ENCODE assay signal across 12 cellular contexts in the genomic region with DNA sequence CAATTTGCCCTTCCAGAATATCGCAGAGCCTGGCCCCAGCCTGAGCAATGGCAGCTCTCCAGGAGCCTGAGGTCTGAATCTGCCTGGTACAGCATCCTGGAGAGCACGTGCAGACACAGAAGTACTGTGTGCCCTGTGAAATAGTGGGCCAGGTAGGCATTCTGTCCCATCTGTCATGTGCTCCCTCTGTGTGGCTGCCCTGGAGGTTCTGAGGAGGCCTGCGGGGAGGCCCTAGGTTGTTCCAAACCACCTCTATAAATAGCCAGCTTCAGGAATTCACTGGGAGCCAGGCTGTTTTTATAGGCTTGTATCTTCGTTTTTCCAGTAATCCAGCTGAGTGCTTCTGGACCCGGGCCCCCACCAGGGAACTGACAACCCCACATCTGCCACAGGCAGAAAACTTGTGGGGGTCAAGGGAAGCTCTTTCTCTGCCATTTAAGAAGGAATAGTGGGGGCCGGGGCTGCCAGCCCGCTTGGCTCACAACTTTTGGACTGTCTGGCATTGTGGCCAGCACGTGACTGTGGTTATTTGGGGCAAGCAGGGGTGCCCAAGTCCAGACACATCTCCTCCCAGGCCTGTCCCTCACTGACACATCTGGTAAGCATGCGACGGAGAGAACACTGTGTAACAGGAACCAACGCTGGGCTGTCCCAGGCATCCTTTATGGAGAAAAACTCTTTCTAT.
DNase-seq lines count a peak whose midpoint lies in the region; ATAC-seq lines count a peak whose summit lies in the region.
"Had no signal": no experiment of that assay in that cellular context is flagged by ENCODE, and none has a peak within 500 bp of the region (broad histone marks: within the 10 kb centered on the region; RNA-seq: fewer than 3 reads in every experiment).

No MANE protein-coding gene starts in this region.

- CTCF ChIA-PET in activated CD4-positive, alpha-beta memory T cell treated with anti-CD3 and anti-CD28 coated beads, Interleukin-2, amount 10 ng/mL, durations not matched to agents 7 days and 5 days (lab: Charles Lee), result no interaction called here
- CTCF ChIA-PET in activated CD4-positive, alpha-beta memory T cell treated with anti-CD3 and anti-CD28 coated beads for 36 hours (lab: Charles Lee), result no interaction called here

- H3K27me3 Mint-ChIP-seq in activated CD4-positive, alpha-beta memory T cell treated with anti-CD3 and anti-CD28 coated beads, Interleukin-2, amount 10 ng/mL, durations not matched to agents 7 days and 5 days, result peaks cover 20% of the 10 kb centered on the region
- no peaks in the 10 kb centered on the region for H3K27me3 Mint-ChIP-seq in activated CD4-positive, alpha-beta memory T cell treated with anti-CD3 and anti-CD28 coated beads for 36 hours

- no peak overlapping the region for H3K4me3 Mint-ChIP-seq in activated CD4-positive, alpha-beta memory T cell treated with anti-CD3 and anti-CD28 coated beads, Interleukin-2, amount 10 ng/mL, durations not matched to agents 7 days and 5 days
- H3K4me3 Mint-ChIP-seq in activated CD4-positive, alpha-beta memory T cell treated with anti-CD3 and anti-CD28 coated beads for 36 hours, result no peak overlapping the region
- H3K4me3 Mint-ChIP-seq: activated naive CD8-positive, alpha-beta T cell treated with anti-CD3 and anti-CD28 coated beads, Interleukin-2, amount 10 ng/mL, durations not matched to agents 7 days and 5 days; memory B cell had no signal

- no peak overlapping the region for H3K27ac Mint-ChIP-seq in activated CD4-positive, alpha-beta memory T cell treated with anti-CD3 and anti-CD28 coated beads, Interleukin-2, amount 10 ng/mL, durations not matched to agents 7 days and 5 days
- H3K27ac Mint-ChIP-seq in activated CD4-positive, alpha-beta memory T cell treated with anti-CD3 and anti-CD28 coated beads for 36 hours, result no peak overlapping the region
- H3K27ac Mint-ChIP-seq: activated naive CD8-positive, alpha-beta T cell treated with anti-CD3 and anti-CD28 coated beads, Interleukin-2, amount 10 ng/mL, durations not matched to agents 7 days and 5 days; memory B cell had no signal

- no peaks in the 10 kb centered on the region for H3K4me1 Mint-ChIP-seq in activated CD4-positive, alpha-beta memory T cell treated with anti-CD3 and anti-CD28 coated beads, Interleukin-2, amount 10 ng/mL, durations not matched to agents 7 days and 5 days
- no peaks in the 10 kb centered on the region for H3K4me1 Mint-ChIP-seq in activated CD4-positive, alpha-beta memory T cell treated with anti-CD3 and anti-CD28 coated beads for 36 hours (ENCODE audit: low read depth)
- H3K4me1 Mint-ChIP-seq: activated naive CD8-positive, alpha-beta T cell treated with anti-CD3 and anti-CD28 coated beads, Interleukin-2, amount 10 ng/mL, durations not matched to agents 7 days and 5 days; memory B cell had no signal

- H3K36me3 ChIP-seq in urinary bladder (ENCODE audit: insufficient read depth), result no peaks in the 10 kb centered on the region

- DNase-seq in activated CD4-positive, alpha-beta memory T cell treated with anti-CD3 and anti-CD28 coated beads, Interleukin-2, amount 10 ng/mL, durations not matched to agents 7 days and 5 days, result peak; percentile 11
- no peak for DNase-seq in activated CD4-positive, alpha-beta memory T cell treated with anti-CD3 and anti-CD28 coated beads for 36 hours
- DNase-seq in epidermal melanocyte (ENCODE audit: insufficient read length, low spot score), result peak; percentile 82
- DNase-seq in mucosa of gallbladder (ENCODE audit: low spot score), result peak; percentile 48
- DNase-seq in NCI-H748 (lab: John Stamatoyannopoulos, UW; ENCODE audit: unreplicated experiment), result no peak
- no peak for DNase-seq in activated naive CD4-positive, alpha-beta T cell treated with anti-CD3 and anti-CD28 coated beads, Interleukin-2, amount 50 U/mL, for 16 hours
- DNase-seq: 8988T; activated naive CD8-positive, alpha-beta T cell treated with anti-CD3 and anti-CD28 coated beads, Interleukin-2, amount 10 ng/mL, durations not matched to agents 7 days and 5 days had no signal

- H3K27ac ChIP-seq in urinary bladder (ENCODE audit: low read depth), result peak overlapping the region; percentile 57

- WGBS in urinary bladder, result 29% methylated on average over 11 of the region's 11 CpGs

- POLR2A ChIA-PET in activated CD4-positive, alpha-beta memory T cell treated with anti-CD3 and anti-CD28 coated beads, Interleukin-2, amount 10 ng/mL, durations not matched to agents 7 days and 5 days (lab: Charles Lee), result no interaction called here
- POLR2A ChIA-PET in activated CD4-positive, alpha-beta memory T cell treated with anti-CD3 and anti-CD28 coated beads for 36 hours (lab: Charles Lee), result no interaction called here

- no peak overlapping the region for H3K4me3 ChIP-seq in urinary bladder (ENCODE audit: low read depth, low read length)
- H3K4me3 ChIP-seq: GM12878 had no signal

- H3K4me1 ChIP-seq in urinary bladder (ENCODE audit: insufficient read depth), result no peaks in the 10 kb centered on the region

- H3K9me3 Mint-ChIP-seq in activated CD4-positive, alpha-beta memory T cell treated with anti-CD3 and anti-CD28 coated beads, Interleukin-2, amount 10 ng/mL, durations not matched to agents 7 days and 5 days, result no peaks in the 10 kb centered on the region
- no peaks in the 10 kb centered on the region for H3K9me3 Mint-ChIP-seq in activated CD4-positive, alpha-beta memory T cell treated with anti-CD3 and anti-CD28 coated beads for 36 hours
- H3K9me3 Mint-ChIP-seq: activated naive CD8-positive, alpha-beta T cell treated with anti-CD3 and anti-CD28 coated beads, Interleukin-2, amount 10 ng/mL, durations not matched to agents 7 days and 5 days; memory B cell had no signal

- intact Hi-C loops in activated CD4-positive, alpha-beta memory T cell treated with anti-CD3 and anti-CD28 coated beads for 36 hours (cut with micrococcal nuclease), result no loop called here

- ATAC-seq in GM18858 (IDR thresholded peaks at IDR 0.05; ENCODE audit: unreplicated experiment), result no peak
- ATAC-seq: GM12878 had no signal

- no peaks in the 10 kb centered on the region for H3K36me3 Mint-ChIP-seq in activated CD4-positive, alpha-beta memory T cell treated with anti-CD3 and anti-CD28 coated beads, Interleukin-2, amount 10 ng/mL, durations not matched to agents 7 days and 5 days (ENCODE audit: low read depth)
- H3K36me3 Mint-ChIP-seq in activated CD4-positive, alpha-beta memory T cell treated with anti-CD3 and anti-CD28 coated beads for 36 hours, result no peaks in the 10 kb centered on the region
- H3K36me3 Mint-ChIP-seq: activated naive CD8-positive, alpha-beta T cell treated with anti-CD3 and anti-CD28 coated beads, Interleukin-2, amount 10 ng/mL, durations not matched to agents 7 days and 5 days; memory B cell had no signal

Comparison
In these comparisons a context has a peak if more than half of its experiments do, and no peak if none do; other contexts are left out.
1. DNase-seq: peak in activated CD4-positive, alpha-beta memory T cell treated with anti-CD3 and anti-CD28 coated beads, Interleukin-2, amount 10 ng/mL, durations not matched to agents 7 days and 5 days (single experiment), epidermal melanocyte (single experiment) and mucosa of gallbladder (single experiment); none in activated CD4-positive, alpha-beta memory T cell treated with anti-CD3 and anti-CD28 coated beads for 36 hours (single experiment), NCI-H748 (single experiment) and activated naive CD4-positive, alpha-beta T cell treated with anti-CD3 and anti-CD28 coated beads, Interleukin-2, amount 50 U/mL, for 16 hours (single experiment).